ENCODE assay signal across 14 cellular contexts in the genomic region with DNA sequence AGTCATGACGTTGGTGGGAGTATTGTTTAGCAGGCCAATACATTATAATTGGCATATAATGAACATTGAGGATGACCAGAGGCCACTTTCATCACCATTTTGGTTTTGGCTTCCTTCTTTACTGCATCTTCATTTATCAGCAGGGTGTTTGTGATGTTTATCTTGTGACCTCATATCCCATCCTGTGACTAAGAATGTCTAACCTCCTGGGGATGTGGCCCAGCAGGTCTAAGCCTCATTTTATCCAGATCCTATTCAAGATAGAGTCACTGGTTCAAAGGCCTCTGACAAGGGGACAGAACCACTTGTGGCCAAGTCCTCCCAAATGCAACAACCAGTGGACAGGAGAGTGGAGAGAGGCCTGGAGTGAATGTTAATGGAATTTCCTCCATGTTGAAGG.
DNase-seq lines count a peak whose midpoint lies in the region; ATAC-seq and TF ChIP-seq lines count a peak whose summit lies in the region.
"Had no signal": no experiment of that assay in that cellular context is flagged by ENCODE, and none has a peak within 500 bp of the region (broad histone marks: within the 10 kb centered on the region; RNA-seq: fewer than 3 reads in every experiment).

No MANE protein-coding gene starts in this region.

- H3K27ac ChIP-seq in foreskin keratinocyte, result no peak overlapping the region
- H3K27ac ChIP-seq: C4-2B, SK-N-MC had no signal

- peaks cover 6% of the 10 kb centered on the region for H3K4me1 ChIP-seq in foreskin keratinocyte

- peak; percentile 31 for DNase-seq in AG10803 (ENCODE audit: low read depth)
- DNase-seq in HS-27A (ENCODE audit: low read depth), result peak; percentile 12
- DNase-seq in T1000 (lab: John Stamatoyannopoulos, UW), result peak; percentile 36
- peak; percentile 37 to 73 for DNase-seq in foreskin keratinocyte
- DNase-seq in SHP77 treated with DMSO at 0.1 percent for 48 hours (lab: John Stamatoyannopoulos, UW), result no peak
- DNase-seq in NCI-H187 (lab: John Stamatoyannopoulos, UW), result no peak
- no peak for DNase-seq in progenitor cell of endocrine pancreas (ENCODE audit: low spot score, unreplicated experiment)
- no peak for DNase-seq in GM03348 (ENCODE audit: low spot score)
- DNase-seq: activated CD8-positive, alpha-beta memory T cell treated with anti-CD3 and anti-CD28 coated beads for 24 hours; anterior cingulate cortex; erythroblast; NCI-H446 had no signal

- no peak overlapping the region for H3K4me3 Mint-ChIP-seq in progenitor cell of endocrine pancreas (ENCODE audit: low read depth)

- ATAC-seq in foreskin keratinocyte, result peak; percentile 88

- H3K9me3 Mint-ChIP-seq in progenitor cell of endocrine pancreas (ENCODE audit: low read depth), result peaks cover 3% of the 10 kb centered on the region

- peaks cover 14% of the 10 kb centered on the region for H3K4me1 Mint-ChIP-seq in progenitor cell of endocrine pancreas (ENCODE audit: low read depth)

- no peak overlapping the region for H3K27ac Mint-ChIP-seq in progenitor cell of endocrine pancreas

- H3K27me3 ChIP-seq in foreskin keratinocyte, result no peaks in the 10 kb centered on the region

- H3K36me3 Mint-ChIP-seq in progenitor cell of endocrine pancreas (ENCODE audit: insufficient read depth), result peaks cover 18% of the 10 kb centered on the region

- no peaks in the 10 kb centered on the region for H3K27me3 Mint-ChIP-seq in progenitor cell of endocrine pancreas

- H3K4me3 ChIP-seq in AG10803 (ENCODE audit: low read length), result no peak overlapping the region
- H3K4me3 ChIP-seq: SK-N-MC had no signal

- TF ChIP-seq CTCF in AG10803 (conservative IDR thresholded peaks at IDR 0.05; ENCODE audit: low read length) (no peak), foreskin keratinocyte (conservative IDR thresholded peaks at IDR 0.05) (no peak), progenitor cell of endocrine pancreas (IDR thresholded peaks at IDR 0.05; ENCODE audit: unreplicated experiment) (no peak)

Comparison
In these comparisons a context has a peak if more than half of its experiments do, and no peak if none do; other contexts are left out.
1. DNase-seq: peak in AG10803 (single experiment), HS-27A (single experiment), T1000 (single experiment) and foreskin keratinocyte (2 of 2); none in SHP77 treated with DMSO at 0.1 percent for 48 hours (single experiment), NCI-H187 (0 of 2), progenitor cell of endocrine pancreas (single experiment) and GM03348 (single experiment).